ENCODE assay signal across 24 cellular contexts in genomic region chr14:68085742-68086141, GRCh38.
DNase-seq lines count a peak whose midpoint lies in the region; TF ChIP-seq lines count a peak whose summit lies in the region.
"Had no signal": no experiment of that assay in that cellular context is flagged by ENCODE, and none has a peak within 500 bp of the region (broad histone marks: within the 10 kb centered on the region; RNA-seq: fewer than 3 reads in every experiment).

No MANE protein-coding gene starts in this region.

- peak overlapping the region in 4 of 5 experiments; percentile 7 to 82 (median 56) for H3K27ac Mint-ChIP-seq in brain
- peak overlapping the region; percentile 67 for H3K27ac Mint-ChIP-seq in neural progenitor cell
- H3K27ac Mint-ChIP-seq: activated CD4-positive, alpha-beta T cell treated with anti-CD3 and anti-CD28 coated beads, Interleukin-2, amount 10 ng/mL, durations not matched to agents 24 days and 14 days; activated naive CD8-positive, alpha-beta T cell treated with anti-CD3 and anti-CD28 coated beads for 36 hours; CD4-positive, alpha-beta memory T cell; T-cell had no signal

- H3K9me3 Mint-ChIP-seq in brain (peaks cover 0 to 8% (median 4%) of the 10 kb centered on the region in 5 experiments), neural progenitor cell (peaks cover 3% of the 10 kb centered on the region)
- H3K9me3 Mint-ChIP-seq: activated CD4-positive, alpha-beta T cell treated with anti-CD3 and anti-CD28 coated beads, Interleukin-2, amount 10 ng/mL, durations not matched to agents 24 days and 14 days; activated naive CD8-positive, alpha-beta T cell treated with anti-CD3 and anti-CD28 coated beads for 36 hours; CD4-positive, alpha-beta memory T cell; effector memory CD8-positive, alpha-beta T cell; T-cell had no signal

- no peak for TF ChIP-seq EP300 in transverse colon (IDR thresholded peaks at IDR 0.05; ENCODE audit: low read depth)

- H3K4me2 ChIP-seq in neural progenitor cell, result no peak overlapping the region

- intact Hi-C loops in uterus (cut with DNase I; ENCODE audit: low total_unique reads), result no loop called here
- intact Hi-C loops in transverse colon (cut with DNase I; ENCODE audit: low total_unique reads), result no loop called here

- H3K27me3 ChIP-seq in neural progenitor cell (no peaks in the 10 kb centered on the region), uterus (no peaks in the 10 kb centered on the region), transverse colon (no peaks in the 10 kb centered on the region)
- H3K27me3 ChIP-seq: esophagus muscularis mucosa, gastrocnemius medialis, right atrium auricular region had no signal

- H3K36me3 ChIP-seq in neural progenitor cell (no peaks in the 10 kb centered on the region), uterus (no peaks in the 10 kb centered on the region), transverse colon (no peaks in the 10 kb centered on the region)
- H3K36me3 ChIP-seq: esophagus muscularis mucosa, gastrocnemius medialis, lower lobe of right lung, right atrium auricular region had no signal

- no peak overlapping the region for H3K27ac ChIP-seq in neural progenitor cell
- H3K27ac ChIP-seq in uterus, result peak overlapping the region; percentile 77 to 79
- peak overlapping the region in 2 of 4 donors; percentile 14 to 46 for H3K27ac ChIP-seq in transverse colon
- H3K27ac ChIP-seq: esophagus muscularis mucosa, gastrocnemius medialis, lower lobe of right lung, right atrium auricular region had no signal

- no peaks in the 10 kb centered on the region for H3K79me2 ChIP-seq in neural progenitor cell (ENCODE audit: low read depth)

- TF ChIP-seq POLR2A in uterus (IDR thresholded peaks at IDR 0.05) (no peak), transverse colon (IDR thresholded peaks at IDR 0.05) (no peak)

- no peaks in the 10 kb centered on the region for H3K9me3 ChIP-seq in neural progenitor cell (ENCODE audit: low read depth)
- no peaks in the 10 kb centered on the region for H3K9me3 ChIP-seq in uterus
- H3K9me3 ChIP-seq in transverse colon, result no peaks in the 10 kb centered on the region
- H3K9me3 ChIP-seq: esophagus muscularis mucosa, gastrocnemius medialis, lower lobe of right lung, right atrium auricular region had no signal

- no peaks in the 10 kb centered on the region for H3K27me3 Mint-ChIP-seq in brain
- peaks cover 2% of the 10 kb centered on the region for H3K27me3 Mint-ChIP-seq in neural progenitor cell (ENCODE audit: insufficient read depth, low read depth)
- H3K27me3 Mint-ChIP-seq: activated CD4-positive, alpha-beta T cell treated with anti-CD3 and anti-CD28 coated beads, Interleukin-2, amount 10 ng/mL, durations not matched to agents 24 days and 14 days; activated naive CD8-positive, alpha-beta T cell treated with anti-CD3 and anti-CD28 coated beads for 36 hours; CD4-positive, alpha-beta memory T cell; effector memory CD8-positive, alpha-beta T cell; T-cell had no signal

- H3K4me1 Mint-ChIP-seq in brain (peaks cover 50% of the 10 kb centered on the region), neural progenitor cell (peaks cover 42% of the 10 kb centered on the region)

- no peak overlapping the region for H2AFZ ChIP-seq in neural progenitor cell (replicated peaks)

- H3K4me1 ChIP-seq in neural progenitor cell (peaks cover 27% of the 10 kb centered on the region), uterus (no peaks in the 10 kb centered on the region), transverse colon (peaks cover 0 to 21% (median 9%) of the 10 kb centered on the region in 4 donors)
- H3K4me1 ChIP-seq: right atrium auricular region had no signal

- H3K4me3 ChIP-seq in neural progenitor cell (no peak overlapping the region), uterus (no peak overlapping the region), transverse colon (no peak overlapping the region)
- H3K4me3 ChIP-seq: esophagus muscularis mucosa, gastrocnemius medialis, GM12878, lower lobe of right lung, right atrium auricular region had no signal

- H3K9ac ChIP-seq in neural progenitor cell, result no peak overlapping the region

- 82 to 87% methylated on average over 2 to 8 of the region's 8 CpGs for WGBS in transverse colon (ENCODE audit: low coverage in 1 of 2), 2 donors

- in situ Hi-C loops in transverse colon (cut with MboI; ENCODE audit: low pct_ligation_motif_present in 1 of 4, low pct_unique_long_range_greater_than_20kb in 1 of 4, low sequenced_read_pairs in 3 of 4), result no loop called here

- H3K4me3 Mint-ChIP-seq in brain (peak overlapping the region in 1 of 5 experiments; percentile 41), neural progenitor cell (peak overlapping the region; percentile 46)
- H3K4me3 Mint-ChIP-seq: activated CD4-positive, alpha-beta T cell treated with anti-CD3 and anti-CD28 coated beads, Interleukin-2, amount 10 ng/mL, durations not matched to agents 24 days and 14 days; activated naive CD8-positive, alpha-beta T cell treated with anti-CD3 and anti-CD28 coated beads for 36 hours; CD4-positive, alpha-beta memory T cell; effector memory CD8-positive, alpha-beta T cell; T-cell had no signal

- peaks cover 5% of the 10 kb centered on the region for H3K36me3 Mint-ChIP-seq in brain
- peaks cover 3% of the 10 kb centered on the region for H3K36me3 Mint-ChIP-seq in neural progenitor cell
- H3K36me3 Mint-ChIP-seq: CD4-positive, alpha-beta memory T cell had no signal

- H3F3A ChIP-seq in neural progenitor cell (ENCODE audit: low read depth), result peaks cover 22% of the 10 kb centered on the region

- DNase-seq in RPMI7951 (ENCODE audit: low read depth) (peak; percentile 52), neural progenitor cell (ENCODE audit: low spot score) (no peak), uterus (no peak), foreskin melanocyte (no peak), SKM-1 (lab: John Stamatoyannopoulos, UW; ENCODE audit: unreplicated experiment) (no peak), transverse colon (no peak)
- DNase-seq: activated CD4-positive, alpha-beta T cell treated with anti-CD3 and anti-CD28 coated beads, Interleukin-2, amount 10 ng/mL, durations not matched to agents 24 days and 14 days; activated naive CD8-positive, alpha-beta T cell treated with anti-CD3 and anti-CD28 coated beads for 36 hours; CD4-positive, alpha-beta memory T cell; effector memory CD8-positive, alpha-beta T cell; gastrocnemius medialis; Kasumi-1; lower lobe of right lung; NCI-H1092; NCI-H2029 treated with DMSO at 0.1 percent for 48 hours; NCI-H345; NCI-H82; OCI-M1; SHP77 treated with DMSO at 0.1 percent for 48 hours; T-cell had no signal

- TF ChIP-seq CTCF in brain (conservative IDR thresholded peaks at IDR 0.05) (no peak), neural progenitor cell (IDR thresholded peaks at IDR 0.05) (no peak), uterus (IDR thresholded peaks at IDR 0.05) (no peak), transverse colon (IDR thresholded peaks at IDR 0.05) (no peak)

- no peaks in the 10 kb centered on the region for H4K20me1 ChIP-seq in neural progenitor cell (ENCODE audit: low read depth)
